ENCODE assay signal across 28 cellular contexts in the genomic region with DNA sequence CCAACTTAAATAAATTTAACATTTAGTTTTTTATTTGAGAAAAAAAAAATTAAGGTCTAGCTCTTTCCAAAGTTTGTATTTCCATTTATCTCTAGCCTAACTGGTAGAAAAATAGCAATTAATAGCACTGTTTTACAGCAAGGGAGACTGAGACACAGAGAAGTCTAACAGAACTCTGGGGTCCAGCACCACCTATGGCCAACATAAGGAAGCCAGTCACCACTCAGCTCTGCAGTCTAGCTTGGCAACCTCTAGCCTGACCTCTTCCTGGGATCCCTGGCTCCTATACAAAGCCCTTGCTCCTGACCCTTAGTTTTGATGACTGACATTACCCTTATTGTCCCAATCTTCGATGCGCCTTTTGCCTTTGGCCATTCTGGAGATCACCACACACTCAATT.
"Had no signal": no experiment of that assay in that cellular context is flagged by ENCODE, and none has a peak within 500 bp of the region (broad histone marks: within the 10 kb centered on the region; RNA-seq: fewer than 3 reads in every experiment).

No MANE protein-coding gene starts in this region.

- H3K36me3 Mint-ChIP-seq: natural killer cell had no signal

- ATAC-seq: esophagus mucosa; gastrocnemius medialis; left lobe of liver; natural killer cell; psoas muscle; right cardiac atrium; stimulated activated memory B cell treated with anti-CD40 and anti-IgM and Interleukin-4, amounts not matched to agents 10 μg/mL and 1 μg/mL and 100 μg/mL, for 72 hours; stimulated activated naive CD8-positive, alpha-beta T cell treated with anti-CD3 and anti-CD28 coated beads, Interleukin-15, Interleukin-2, amounts not matched to agents 100 U/mL and 50 U/mL, for 24 hours had no signal

- H3K4me1 ChIP-seq: psoas muscle, spleen, uterus had no signal

- H3K4me1 Mint-ChIP-seq: natural killer cell; stimulated activated memory B cell treated with anti-CD40 and anti-IgM and Interleukin-4, amounts not matched to agents 10 μg/mL and 1 μg/mL and 100 μg/mL, for 72 hours had no signal

- H3K27ac ChIP-seq: dorsolateral prefrontal cortex, epithelial cell of prostate, gastrocnemius medialis, ovary, psoas muscle, skin epidermis, spleen, testis, tibial nerve, upper lobe of left lung, uterus had no signal

- H3K27me3 ChIP-seq: dorsolateral prefrontal cortex, gastrocnemius medialis, ovary, spleen, testis, tibial nerve, upper lobe of left lung, uterus had no signal

- H3K9me3 ChIP-seq: gastrocnemius medialis, ovary, psoas muscle, spleen, testis, tibial nerve, upper lobe of left lung, uterus had no signal

- DNase-seq: cortex of kidney; dorsolateral prefrontal cortex; effector CD4-positive, alpha-beta T cell; foreskin fibroblast; gastrocnemius medialis; head of caudate nucleus; kidney; natural killer cell; occipital lobe; ovary; posterior cingulate gyrus; psoas muscle; right cardiac atrium; spleen; stimulated activated CD4-positive, alpha-beta T cell treated with anti-CD3 and anti-CD28 coated beads, Interleukin-4, amount 100 ng/mL, for 4 hours; stimulated activated naive CD8-positive, alpha-beta T cell treated with anti-CD3 and anti-CD28 coated beads, Interleukin-15, Interleukin-2, amounts not matched to agents 100 U/mL and 50 U/mL, for 24 hours; substantia nigra; testis; upper lobe of left lung; uterus had no signal

- H3K36me3 ChIP-seq: gastrocnemius medialis, ovary, spleen, tibial nerve, upper lobe of left lung, uterus had no signal

- H3K27ac Mint-ChIP-seq: memory B cell; natural killer cell; stimulated activated memory B cell treated with anti-CD40 and anti-IgM and Interleukin-4, amounts not matched to agents 10 μg/mL and 1 μg/mL and 100 μg/mL, for 72 hours had no signal

- H3K27me3 Mint-ChIP-seq: memory B cell; stimulated activated memory B cell treated with anti-CD40 and anti-IgM and Interleukin-4, amounts not matched to agents 10 μg/mL and 1 μg/mL and 100 μg/mL, for 72 hours had no signal

- H3K4me3 Mint-ChIP-seq: memory B cell; natural killer cell; stimulated activated memory B cell treated with anti-CD40 and anti-IgM and Interleukin-4, amounts not matched to agents 10 μg/mL and 1 μg/mL and 100 μg/mL, for 72 hours had no signal

- H3K4me3 ChIP-seq: dorsolateral prefrontal cortex, gastrocnemius medialis, lung, ovary, psoas muscle, skin epidermis, spleen, testis, tibial nerve, upper lobe of left lung, uterus had no signal

- H3K9me3 Mint-ChIP-seq: natural killer cell had no signal
